Comparison of ENCODE assay signal across 23 cellular contexts in the genomic region with DNA sequence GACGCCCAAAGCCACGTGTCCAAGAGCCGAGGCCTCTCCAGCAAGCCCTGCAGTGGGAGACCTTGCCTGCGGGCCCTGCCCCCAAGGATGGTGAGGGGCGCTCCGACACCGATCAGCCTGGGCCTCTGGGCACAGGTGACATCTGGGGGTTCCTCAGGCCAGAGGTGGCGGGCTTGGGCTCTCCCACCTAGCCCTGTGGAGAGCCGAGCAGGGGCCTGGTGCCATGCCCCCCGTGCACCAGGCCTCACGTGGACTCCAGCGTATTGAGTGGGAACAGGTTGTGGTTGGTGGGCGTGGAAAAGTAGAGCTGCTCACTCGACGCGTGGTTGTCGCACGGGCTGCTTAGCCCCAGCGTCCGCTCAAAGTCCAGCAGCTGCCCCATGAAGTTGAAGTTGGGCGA. TPM values are rescaled to one million over a fixed set of nuclear protein-coding genes. Genes with fewer than 3 reads are reported as not detected.
DNase-seq lines count a peak whose midpoint lies in the region; ATAC-seq and TF ChIP-seq lines count a peak whose summit lies in the region.
"Had no signal": no experiment of that assay in that cellular context is flagged by ENCODE, and none has a peak within 500 bp of the region (broad histone marks: within the 10 kb centered on the region; RNA-seq: fewer than 3 reads in every experiment).

No MANE protein-coding gene starts in this region.

- peaks cover 70% of the 10 kb centered on the region for H3K36me3 Mint-ChIP-seq in activated T-cell treated with anti-CD3 and anti-CD28 coated beads, Interleukin-2, amount 50 U/mL, for 24 hours (ENCODE audit: low read depth)
- peaks cover 0 to 51% (median 11%) of the 10 kb centered on the region in 3 donors for H3K36me3 Mint-ChIP-seq in CD8-positive, alpha-beta memory T cell
- H3K36me3 Mint-ChIP-seq in chondrocyte (ENCODE audit: low read depth) (peaks cover 19% of the 10 kb centered on the region), natural killer cell (no peaks in the 10 kb centered on the region)

- peaks cover 33% of the 10 kb centered on the region for H3K36me3 ChIP-seq in CD8-positive, alpha-beta memory T cell (ENCODE audit: insufficient read depth, low read length)
- H3K36me3 ChIP-seq: breast epithelium had no signal

- CTCF ChIA-PET in CD8-positive, alpha-beta memory T cell (lab: Charles Lee) = no interaction called here

- no peak overlapping the region for H3K4me3 ChIP-seq in CD8-positive, alpha-beta memory T cell (ENCODE audit: low read length)
- no peak overlapping the region for H3K4me3 ChIP-seq in foreskin fibroblast (ENCODE audit: low read depth in 1 of 2, low read length in 2 of 2)
- H3K4me3 ChIP-seq: adrenal gland, breast epithelium, lung, psoas muscle, transverse colon had no signal

- no peaks in the 10 kb centered on the region for H3K27me3 Mint-ChIP-seq in activated T-cell treated with anti-CD3 and anti-CD28 coated beads, Interleukin-2, amount 50 U/mL, for 24 hours
- no peaks in the 10 kb centered on the region for H3K27me3 Mint-ChIP-seq in CD8-positive, alpha-beta memory T cell
- no peaks in the 10 kb centered on the region for H3K27me3 Mint-ChIP-seq in chondrocyte (ENCODE audit: low read depth)
- H3K27me3 Mint-ChIP-seq in natural killer cell (ENCODE audit: low read depth in 2 of 2) = no peaks in the 10 kb centered on the region
- H3K27me3 Mint-ChIP-seq: activated CD8-positive, alpha-beta memory T cell treated with anti-CD3 and anti-CD28 coated beads, Interleukin-2, amount 10 ng/mL, durations not matched to agents 7 days and 5 days had no signal

- TF ChIP-seq CTCF in chondrocyte (IDR thresholded peaks at IDR 0.05) (no peak), natural killer cell (IDR thresholded peaks at IDR 0.05) (no peak), foreskin fibroblast (IDR thresholded peaks at IDR 0.05; ENCODE audit: low read depth, low read length) (no peak)

- H3K27me3 ChIP-seq in CD8-positive, alpha-beta memory T cell (ENCODE audit: insufficient read depth, low read length, poor library complexity, severe bottlenecking) = no peaks in the 10 kb centered on the region
- H3K27me3 ChIP-seq: adrenal gland, breast epithelium, transverse colon had no signal

- H3K4me1 Mint-ChIP-seq in activated T-cell treated with anti-CD3 and anti-CD28 coated beads, Interleukin-2, amount 50 U/mL, for 24 hours (ENCODE audit: low read depth) = peaks cover 56% of the 10 kb centered on the region
- H3K4me1 Mint-ChIP-seq in CD8-positive, alpha-beta memory T cell = peaks cover 48 to 71% (median 52%) of the 10 kb centered on the region in 3 donors
- peaks cover 67% of the 10 kb centered on the region for H3K4me1 Mint-ChIP-seq in chondrocyte (ENCODE audit: low read depth)
- H3K4me1 Mint-ChIP-seq in natural killer cell = peaks cover 34 to 59% of the 10 kb centered on the region in 2 donors

- no peak for ATAC-seq in natural killer cell
- ATAC-seq: activated CD8-positive, alpha-beta memory T cell treated with anti-CD3 and anti-CD28 coated beads, Interleukin-2, amount 10 ng/mL, durations not matched to agents 7 days and 5 days; psoas muscle had no signal

- no peaks in the 10 kb centered on the region for H3K9me3 ChIP-seq in CD8-positive, alpha-beta memory T cell (ENCODE audit: low read length)
- H3K9me3 ChIP-seq: adrenal gland, breast epithelium, psoas muscle, transverse colon had no signal

- H3K9me3 Mint-ChIP-seq in activated T-cell treated with anti-CD3 and anti-CD28 coated beads, Interleukin-2, amount 50 U/mL, for 24 hours = no peaks in the 10 kb centered on the region
- no peaks in the 10 kb centered on the region for H3K9me3 Mint-ChIP-seq in CD8-positive, alpha-beta memory T cell
- H3K9me3 Mint-ChIP-seq in chondrocyte (ENCODE audit: low read depth) = no peaks in the 10 kb centered on the region
- no peaks in the 10 kb centered on the region for H3K9me3 Mint-ChIP-seq in natural killer cell

- DNase-seq in activated T-cell treated with anti-CD3 and anti-CD28 coated beads, Interleukin-2, amount 50 U/mL, for 24 hours = no peak
- DNase-seq in activated T-cell treated with anti-CD3 and anti-CD28 coated beads, Interleukin-2, amount 50 U/mL, for 48 hours = no peak
- DNase-seq in CD8-positive, alpha-beta memory T cell = no peak
- DNase-seq in chondrocyte (ENCODE audit: low spot score) = no peak
- DNase-seq in natural killer cell = no peak
- DNase-seq in foreskin fibroblast = no peak
- no peak for DNase-seq in DMS53 (lab: John Stamatoyannopoulos, UW)
- DNase-seq in T-helper 1 cell = no peak
- DNase-seq: 8988T; activated CD4-positive, alpha-beta T cell treated with anti-CD3 and anti-CD28 coated beads for 48 hours; activated CD8-positive, alpha-beta memory T cell treated with anti-CD3 and anti-CD28 coated beads, Interleukin-2, amount 10 ng/mL, durations not matched to agents 7 days and 5 days; adrenal gland; COR-L47; Karpas-422; NCI-H1694; NCI-H748 treated with DMSO at 0.1 percent for 48 hours; OCI-M1; psoas muscle; SIG-M5; stimulated activated naive CD4-positive, alpha-beta T cell treated with Interleukin-2 at 50 U/mL for 16 hours; transverse colon had no signal

- H3K4me3 Mint-ChIP-seq in activated T-cell treated with anti-CD3 and anti-CD28 coated beads, Interleukin-2, amount 50 U/mL, for 24 hours = no peak overlapping the region
- H3K4me3 Mint-ChIP-seq in CD8-positive, alpha-beta memory T cell = peak overlapping the region in 1 of 7 donors; percentile 49
- H3K4me3 Mint-ChIP-seq in chondrocyte (ENCODE audit: unreplicated experiment) (no peak overlapping the region), natural killer cell (no peak overlapping the region)
- H3K4me3 Mint-ChIP-seq: activated CD8-positive, alpha-beta memory T cell treated with anti-CD3 and anti-CD28 coated beads, Interleukin-2, amount 10 ng/mL, durations not matched to agents 7 days and 5 days had no signal

- H3K4me1 ChIP-seq in CD8-positive, alpha-beta memory T cell (ENCODE audit: insufficient read depth, low read length) = peaks cover 65% of the 10 kb centered on the region

- no peak overlapping the region for H3K27ac ChIP-seq in CD8-positive, alpha-beta memory T cell (ENCODE audit: low read depth, low read length)
- H3K27ac ChIP-seq: transverse colon had no signal

- intact Hi-C loops in natural killer cell (cut with micrococcal nuclease) = loop anchor here (5.0 kb wide), 2 partner anchors 48 to 72 kb away; no protein-coding TSS in a partner anchor

- POLR2A ChIA-PET in CD8-positive, alpha-beta memory T cell (lab: Charles Lee) = no interaction called here

- peak overlapping the region; percentile 89 for H3K27ac Mint-ChIP-seq in activated T-cell treated with anti-CD3 and anti-CD28 coated beads, Interleukin-2, amount 50 U/mL, for 24 hours
- peak overlapping the region; percentile 45 to 94 (median 80) for H3K27ac Mint-ChIP-seq in CD8-positive, alpha-beta memory T cell
- H3K27ac Mint-ChIP-seq in chondrocyte (ENCODE audit: unreplicated experiment) (peak overlapping the region; percentile 49), natural killer cell (peak overlapping the region; percentile 91 to 94)
- H3K27ac Mint-ChIP-seq: activated CD8-positive, alpha-beta memory T cell treated with anti-CD3 and anti-CD28 coated beads, Interleukin-2, amount 10 ng/mL, durations not matched to agents 7 days and 5 days had no signal

RNA-seq across cellular contexts. Expression of a gene that starts 5.8 kb away (rescaled TPM):
- total RNA-seq in CD8-positive, alpha-beta memory T cell = 10 to 100 TPM; 26.3 to 27.2 TPM
- polyA plus RNA-seq in CD8-positive, alpha-beta memory T cell = 7.2 TPM
- total RNA-seq in chondrocyte = 32.5 to 33.6 TPM (median 33.3 TPM) in 3 replicates
- total RNA-seq in natural killer cell = 10 to 100 TPM in 2 of 3 donors, 1 to 10 TPM in 1; 8.7 to 17.4 (median 11.6) TPM

RNA-seq across cellular contexts. Expression of a gene that starts 54.9 kb away (rescaled TPM):
- total RNA-seq in CD8-positive, alpha-beta memory T cell = 1,000 to 10,000 TPM; 1,367 to 1,382 TPM
- 1,261 TPM for polyA plus RNA-seq in CD8-positive, alpha-beta memory T cell
- 610 to 772 TPM (median 621 TPM) in 3 replicates for total RNA-seq in chondrocyte
- 100 to 1,000 TPM; 486 to 819 (median 797) TPM for total RNA-seq in natural killer cell
